Comparison of ENCODE assay signal across 9 cellular contexts in the genomic region with DNA sequence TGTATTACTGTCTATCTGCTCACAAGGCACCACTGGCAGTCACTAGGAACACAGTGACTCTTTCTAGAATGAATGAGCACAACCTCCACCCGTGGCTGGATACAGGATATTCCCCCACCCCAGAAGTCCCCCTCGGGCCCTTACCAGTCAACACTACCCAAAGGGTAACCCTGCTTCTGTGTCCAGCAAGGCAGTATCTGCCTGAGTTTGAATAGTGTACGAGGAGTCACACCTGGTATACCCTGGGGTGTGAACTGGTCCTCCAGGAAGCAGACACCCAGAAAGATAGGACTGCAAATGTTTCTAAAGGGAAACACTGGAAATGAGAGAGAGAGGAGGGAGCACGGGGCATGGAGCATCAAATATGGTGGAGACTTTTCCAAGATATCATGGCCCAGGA. TPM values are rescaled to one million over a fixed set of nuclear protein-coding genes. Genes with fewer than 3 reads are reported as not detected.
"Had no signal": no experiment of that assay in that cellular context is flagged by ENCODE, and none has a peak within 500 bp of the region (broad histone marks: within the 10 kb centered on the region; RNA-seq: fewer than 3 reads in every experiment).

No MANE protein-coding gene starts in this region.

RNA-seq across cellular contexts. Expression of gene SFTPA2, which starts 56.4 kb away (rescaled TPM):
- total RNA-seq: OCI-LY7, PC-3, PC-9, Peyer's patch, RPMI7951, SJCRH30, SJSA1, SK-MEL-5 had no signal
- polyA plus RNA-seq: SK-N-SH had no signal
